Comparison of ENCODE assay signal across 8 cellular contexts in genomic region chr17:78174332-78174869, GRCh38. TPM values are rescaled to one million over a fixed set of nuclear protein-coding genes. Genes with fewer than 3 reads are reported as not detected.
A peak's percentile ranks its signal among the peaks of the same experiment; 100 is the strongest.
DNase-seq lines count a peak whose midpoint lies in the region; ATAC-seq and TF ChIP-seq lines count a peak whose summit lies in the region.

No MANE protein-coding gene starts in this region.

- peak; percentile 67 for TF ChIP-seq POLR2A in GM18505 (IDR thresholded peaks at IDR 0.05; ENCODE audit: borderline replicate concordance, extremely low read depth, insufficient read depth, insufficient read length)
- peak in 1 of 2 donors; percentile 33 for TF ChIP-seq POLR2A in heart left ventricle (IDR thresholded peaks at IDR 0.05)
- peak in 1 of 2 donors; percentile 72 for TF ChIP-seq POLR2A in sigmoid colon (IDR thresholded peaks at IDR 0.05)

- H3K9me2 ChIP-seq in SU-DHL-6 (replicated peaks; ENCODE audit: insufficient read depth, low read length) = no peaks in the 10 kb centered on the region

- ATAC-seq in GM18505 (IDR thresholded peaks at IDR 0.05; ENCODE audit: unreplicated experiment) (no peak), heart left ventricle (peak; percentile 59 to 81 (median 78)), GM21367 (IDR thresholded peaks at IDR 0.05; ENCODE audit: unreplicated experiment) (no peak), GM19463 (IDR thresholded peaks at IDR 0.05; ENCODE audit: unreplicated experiment) (no peak)

- H4K20me1 ChIP-seq in SU-DHL-6 (ENCODE audit: low read depth, low read length) = no peaks in the 10 kb centered on the region; the same call in 1 of the 2 replicates

- no peak for TF ChIP-seq EP300 in sigmoid colon (IDR thresholded peaks at IDR 0.05)

- H3K4me1 ChIP-seq in heart left ventricle = peaks cover 9 to 84% (median 58%) of the 10 kb centered on the region in 12 donors
- H3K4me1 ChIP-seq in sigmoid colon = peaks cover 0 to 58% (median 42%) of the 10 kb centered on the region in 4 donors

- H2AFZ ChIP-seq in SU-DHL-6 (ENCODE audit: low read depth, low read length, severe bottlenecking) = no peak overlapping the region

- H3K27ac ChIP-seq in SU-DHL-6 (ENCODE audit: low read depth, low read length) (peak overlapping the region; percentile 47), heart left ventricle (peak overlapping the region; percentile 77 to 95 (median 88)), sigmoid colon (peak overlapping the region; percentile 60 to 92 (median 64))

- H3K27me3 ChIP-seq in SU-DHL-6 (ENCODE audit: low read length) (no peaks in the 10 kb centered on the region), heart left ventricle (no peaks in the 10 kb centered on the region), sigmoid colon (no peaks in the 10 kb centered on the region)

- H3K9ac ChIP-seq in SU-DHL-6 (ENCODE audit: low read length) = peak overlapping the region; percentile 8; the same call in 1 of the 2 replicates

- H3F3A ChIP-seq in SU-DHL-6 (ENCODE audit: insufficient read depth) = peaks cover 53% of the 10 kb centered on the region

- intact Hi-C loops in heart left ventricle (cut with DNase I) = loop anchor here in 8 of 10 donors (2.0 to 5.0 kb wide), 2 partner anchors 47 to 62 kb away; partner anchors contain the start of gene TMC6 (in 6 of the 8)
- intact Hi-C loops in sigmoid colon (cut with DNase I) = no loop called here

- peak; percentile 85 to 93 (median 90) for DNase-seq in heart left ventricle
- peak; percentile 85 for DNase-seq in sigmoid colon
- DNase-seq in SKM-1 treated with dmso at 0.1 percent for 144 hours (lab: John Stamatoyannopoulos, UW; ENCODE audit: unreplicated experiment) = no peak
- DNase-seq in NCI-H526 treated with DMSO at 0.1 percent for 48 hours (lab: John Stamatoyannopoulos, UW) = no peak

- no peak overlapping the region for H3K4me2 ChIP-seq in SU-DHL-6 (ENCODE audit: low read depth, low read length, poor library complexity, severe bottlenecking)

- TF ChIP-seq CTCF in SU-DHL-6 (IDR thresholded peaks at IDR 0.05; ENCODE audit: insufficient read depth, low read length, poor library complexity, severe bottlenecking) (no peak), heart left ventricle (IDR thresholded peaks at IDR 0.05) (peak; percentile 47 to 77 (median 62)), sigmoid colon (IDR thresholded peaks at IDR 0.05) (peak in 2 of 4 experiments; percentile 13 to 63)

- H3K36me3 ChIP-seq in SU-DHL-6 (ENCODE audit: low read length) = no peaks in the 10 kb centered on the region
- H3K36me3 ChIP-seq in heart left ventricle = peaks cover 0 to 35% (median 5%) of the 10 kb centered on the region in 9 donors
- H3K36me3 ChIP-seq in sigmoid colon = no peaks in the 10 kb centered on the region

- 22 to 34% (median 26%) methylated on average over 11 to 15 of the region's 15 CpGs for whole genome bisulfite sequencing in heart left ventricle, 4 donors
- WGBS in sigmoid colon, 2 donors = 12 to 50% methylated on average over 15 of the region's 15 CpGs

- H3K9me3 ChIP-seq in SU-DHL-6 (ENCODE audit: insufficient read depth, low read length) (no peaks in the 10 kb centered on the region), heart left ventricle (no peaks in the 10 kb centered on the region), sigmoid colon (no peaks in the 10 kb centered on the region)

- peaks cover 18% of the 10 kb centered on the region for H3K79me2 ChIP-seq in SU-DHL-6 (ENCODE audit: insufficient read depth, low read length)

- H3K4me3 ChIP-seq in SU-DHL-6 (ENCODE audit: insufficient read depth, low read length, poor library complexity, severe bottlenecking) (no peak overlapping the region), heart left ventricle (peak overlapping the region in 4 of 12 donors; percentile 3 to 21 (median 14)), sigmoid colon (no peak overlapping the region)

RNA-seq across cellular contexts. Expression of gene SYNGR2, which starts 6.0 kb away (rescaled TPM):
- total RNA-seq in heart left ventricle = 100 to 1,000 TPM in 7 of 9 donors, 10 to 100 TPM in 2; 99.5 to 268 (median 135) TPM
- polyA plus RNA-seq in heart left ventricle = 100 to 1,000 TPM; 104 to 174 TPM
- 10 to 100 TPM; 14.7 to 23.5 (median 18.6) TPM for total RNA-seq in sigmoid colon
- 100 to 1,000 TPM in 1 of 3 donors, 10 to 100 TPM in 2; 37.2 to 280 (median 45.8) TPM for polyA plus RNA-seq in sigmoid colon

RNA-seq across cellular contexts. Expression of gene TK1, which starts 12.5 kb away (rescaled TPM):
- 10 to 100 TPM in 1 of 9 donors, 1 to 10 TPM in 6, under 1 TPM in 2; 0.29 to 21.7 (median 1.2) TPM for total RNA-seq in heart left ventricle
- polyA plus RNA-seq in heart left ventricle = 1 to 10 TPM in 1 of 2 donors, under 1 TPM in 1; 0.91 to 1.9 TPM
- 1 to 10 TPM in 3 of 4 donors, under 1 TPM in 1; 0.83 to 6.9 (median 3.8) TPM for total RNA-seq in sigmoid colon
- polyA plus RNA-seq in sigmoid colon = 10 to 100 TPM; 10.2 to 74.6 (median 44.2) TPM

RNA-seq across cellular contexts. Expression of gene AFMID, which starts 12.8 kb away (rescaled TPM):
- total RNA-seq in heart left ventricle = 10 to 100 TPM; 12.8 to 86.6 (median 33.1) TPM
- 10 to 100 TPM; 17.4 to 24.8 TPM for polyA plus RNA-seq in heart left ventricle
- 10 to 100 TPM in 1 of 4 donors, 1 to 10 TPM in 3; 6.1 to 11.4 (median 7.6) TPM for total RNA-seq in sigmoid colon
- 10 to 100 TPM; 21.0 to 32.9 (median 28.2) TPM for polyA plus RNA-seq in sigmoid colon

RNA-seq across cellular contexts. Expression of gene C17orf99, which starts 28.2 kb away (rescaled TPM):
- total RNA-seq in heart left ventricle (not detected), sigmoid colon (not detected)
- polyA plus RNA-seq in heart left ventricle (not detected), sigmoid colon (under 1 TPM in 1 of 3 donors, not detected in 2; 0.73 TPM)

RNA-seq across cellular contexts. Expression of gene BIRC5, which starts 39.7 kb away (rescaled TPM):
- total RNA-seq in heart left ventricle (10 to 100 TPM in 1 of 9 donors, 1 to 10 TPM in 3, under 1 TPM in 3, not detected in 2; 0.50 to 10.9 (median 1.1) TPM), sigmoid colon (1 to 10 TPM in 1 of 4 donors, under 1 TPM in 3; 0.16 to 3.1 (median 0.32) TPM)
- polyA plus RNA-seq in heart left ventricle (under 1 TPM; 0.11 to 0.28 TPM), sigmoid colon (10 to 100 TPM in 2 of 3 donors, 1 to 10 TPM in 1; 3.6 to 33.5 (median 10.6) TPM)

Comparison
In these comparisons a context has a peak if more than half of its experiments do, and no peak if none do; other contexts are left out.
1. ATAC-seq: peak in heart left ventricle (4 of 4); none in GM18505 (single experiment), GM21367 (single experiment) and GM19463 (single experiment).
2. DNase-seq: peak in heart left ventricle (5 of 5) and sigmoid colon (single experiment); none in SKM-1 treated with dmso at 0.1 percent for 144 hours (single experiment) and NCI-H526 treated with DMSO at 0.1 percent for 48 hours (single experiment).
3. RNA of gene SYNGR2, which starts 6.0 kb away (total RNA-seq): 99.5 to 268 TPM in heart left ventricle; 14.7 to 23.5 TPM in sigmoid colon; every median in the first group is over 4 times any median in the second.
4. Peak in every context shown above with its lines, with median percentiles within 50 percentile points of each other: H3K27ac ChIP-seq.